Comparison of ENCODE assay signal across 10 cellular contexts in the genomic region with DNA sequence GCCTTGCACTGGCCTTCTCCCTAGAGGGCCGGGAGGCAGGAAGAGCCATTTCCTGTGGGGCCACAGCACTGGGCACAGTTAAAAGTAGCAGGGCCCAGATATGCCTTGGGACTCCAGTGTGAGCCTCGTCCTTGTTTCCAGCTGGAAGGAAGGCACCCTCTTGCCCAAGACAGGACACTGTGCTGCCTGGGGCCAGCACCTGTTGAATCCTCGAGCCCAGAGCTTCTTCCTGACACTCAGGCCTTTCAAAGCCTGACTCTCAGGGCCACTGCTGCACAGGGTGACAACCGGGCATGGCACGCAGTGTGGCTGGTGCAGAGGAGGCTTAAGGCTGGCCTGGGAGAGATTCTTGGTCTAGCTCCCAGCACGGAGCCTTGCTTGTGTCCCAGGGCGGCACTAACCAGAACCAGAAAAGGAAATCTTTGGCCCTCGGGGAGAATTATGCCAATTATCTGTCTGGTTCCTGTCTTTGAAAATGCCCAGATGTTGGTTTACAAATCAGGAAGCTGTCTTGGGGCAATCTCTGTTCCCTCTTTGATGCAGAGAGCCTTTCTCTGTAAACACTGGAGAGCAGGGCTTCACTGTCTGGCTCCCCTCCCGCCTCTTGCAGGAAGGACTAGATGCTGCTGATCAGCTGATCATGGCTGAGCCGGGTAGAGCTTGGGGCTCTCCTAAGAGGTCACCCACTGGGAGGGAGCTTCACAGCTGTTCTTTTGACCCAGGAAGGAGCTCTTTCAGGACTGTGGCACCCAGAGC. TPM values are rescaled to one million over a fixed set of nuclear protein-coding genes. Genes with fewer than 3 reads are reported as not detected.
A peak's percentile ranks its signal among the peaks of the same experiment; 100 is the strongest.
DNase-seq lines count a peak whose midpoint lies in the region; ATAC-seq and TF ChIP-seq lines count a peak whose summit lies in the region.
"Had no signal": no experiment of that assay in that cellular context is flagged by ENCODE, and none has a peak within 500 bp of the region (broad histone marks: within the 10 kb centered on the region; RNA-seq: fewer than 3 reads in every experiment).

No MANE protein-coding gene starts in this region.

- no peaks in the 10 kb centered on the region for H3K27me3 Mint-ChIP-seq in activated naive CD8-positive, alpha-beta T cell treated with anti-CD3 and anti-CD28 coated beads, Interleukin-2, amount 10 ng/mL, durations not matched to agents 7 days and 5 days
- no peaks in the 10 kb centered on the region for H3K27me3 Mint-ChIP-seq in activated naive CD8-positive, alpha-beta T cell treated with anti-CD3 and anti-CD28 coated beads, Interleukin-2, amount 50 U/mL, for 24 hours
- H3K27me3 Mint-ChIP-seq: CD8-positive, alpha-beta memory T cell had no signal

- H3K36me3 ChIP-seq in mucosa of descending colon (ENCODE audit: low read depth) (no peaks in the 10 kb centered on the region), vagina (no peaks in the 10 kb centered on the region), HAP-1 (replicated peaks) (no peaks in the 10 kb centered on the region)

- POLR2A ChIA-PET in activated naive CD8-positive, alpha-beta T cell treated with anti-CD3 and anti-CD28 coated beads, Interleukin-2, amount 10 ng/mL, durations not matched to agents 7 days and 5 days (lab: Charles Lee): no interaction called here

- peak overlapping the region; percentile 73 for H3K27ac Mint-ChIP-seq in activated naive CD8-positive, alpha-beta T cell treated with anti-CD3 and anti-CD28 coated beads, Interleukin-2, amount 10 ng/mL, durations not matched to agents 7 days and 5 days
- H3K27ac Mint-ChIP-seq in activated naive CD8-positive, alpha-beta T cell treated with anti-CD3 and anti-CD28 coated beads, Interleukin-2, amount 50 U/mL, for 24 hours: no peak overlapping the region

- DNase-seq in activated naive CD8-positive, alpha-beta T cell treated with anti-CD3 and anti-CD28 coated beads, Interleukin-2, amount 10 ng/mL, durations not matched to agents 7 days and 5 days: no peak
- DNase-seq in activated naive CD8-positive, alpha-beta T cell treated with anti-CD3 and anti-CD28 coated beads, Interleukin-2, amount 50 U/mL, for 24 hours: no peak
- no peak for DNase-seq in coronary artery (ENCODE audit: low spot score)
- peak in 1 of 3 donors; percentile 60 for DNase-seq in mucosa of descending colon
- no peak for DNase-seq in vagina (ENCODE audit: extremely low spot score in 2 of 2)
- no peak for DNase-seq in HAP-1 (ENCODE audit: low spot score in 2 of 2)
- DNase-seq: activated CD4-positive, alpha-beta T cell treated with anti-CD3 and anti-CD28 coated beads for 48 hours; CD8-positive, alpha-beta memory T cell had no signal

- in situ Hi-C loops in HAP-1 (cut with MboI; ENCODE audit: low sequenced_read_pairs): no loop called here

- H3K9me3 Mint-ChIP-seq in activated naive CD8-positive, alpha-beta T cell treated with anti-CD3 and anti-CD28 coated beads, Interleukin-2, amount 10 ng/mL, durations not matched to agents 7 days and 5 days: peaks cover 1% of the 10 kb centered on the region
- H3K9me3 Mint-ChIP-seq in activated naive CD8-positive, alpha-beta T cell treated with anti-CD3 and anti-CD28 coated beads, Interleukin-2, amount 50 U/mL, for 24 hours: peaks cover 6% of the 10 kb centered on the region
- H3K9me3 Mint-ChIP-seq: CD8-positive, alpha-beta memory T cell had no signal

- no peak for TF ChIP-seq POLR2A in vagina (IDR thresholded peaks at IDR 0.05)

- intact Hi-C loops in mucosa of descending colon (cut with DNase I, micrococcal nuclease) (no loop called here), vagina (cut with DNase I) (no loop called here)

- H3K4me1 Mint-ChIP-seq in activated naive CD8-positive, alpha-beta T cell treated with anti-CD3 and anti-CD28 coated beads, Interleukin-2, amount 10 ng/mL, durations not matched to agents 7 days and 5 days: peaks cover 34% of the 10 kb centered on the region
- peaks cover 55% of the 10 kb centered on the region for H3K4me1 Mint-ChIP-seq in activated naive CD8-positive, alpha-beta T cell treated with anti-CD3 and anti-CD28 coated beads, Interleukin-2, amount 50 U/mL, for 24 hours

- ATAC-seq in activated naive CD8-positive, alpha-beta T cell treated with anti-CD3 and anti-CD28 coated beads, Interleukin-2, amount 10 ng/mL, durations not matched to agents 7 days and 5 days (ENCODE audit: low read depth): no peak
- ATAC-seq in activated naive CD8-positive, alpha-beta T cell treated with anti-CD3 and anti-CD28 coated beads, Interleukin-2, amount 50 U/mL, for 24 hours: no peak
- peak; percentile 3 for ATAC-seq in mucosa of descending colon
- ATAC-seq in GM18517 (IDR thresholded peaks at IDR 0.05; ENCODE audit: unreplicated experiment): no peak
- no peak for ATAC-seq in GM21390 (IDR thresholded peaks at IDR 0.05; ENCODE audit: unreplicated experiment)

- no peak overlapping the region for H3K4me3 Mint-ChIP-seq in activated naive CD8-positive, alpha-beta T cell treated with anti-CD3 and anti-CD28 coated beads, Interleukin-2, amount 10 ng/mL, durations not matched to agents 7 days and 5 days
- no peak overlapping the region for H3K4me3 Mint-ChIP-seq in activated naive CD8-positive, alpha-beta T cell treated with anti-CD3 and anti-CD28 coated beads, Interleukin-2, amount 50 U/mL, for 24 hours

- H3K27me3 ChIP-seq in vagina (no peaks in the 10 kb centered on the region), HAP-1 (ENCODE audit: low read depth) (no peaks in the 10 kb centered on the region)

- H3K4me3 ChIP-seq in coronary artery (no peak overlapping the region), mucosa of descending colon (no peak overlapping the region), vagina (no peak overlapping the region), HAP-1 (no peak overlapping the region)

- H3K4me1 ChIP-seq in mucosa of descending colon (ENCODE audit: low read depth) (peaks cover 17% of the 10 kb centered on the region), vagina (peaks cover 61% of the 10 kb centered on the region), HAP-1 (no peaks in the 10 kb centered on the region)

- H3K9me3 ChIP-seq in mucosa of descending colon: no peaks in the 10 kb centered on the region
- H3K9me3 ChIP-seq in vagina: no peaks in the 10 kb centered on the region
- no peaks in the 10 kb centered on the region for H3K9me3 ChIP-seq in HAP-1

- H3K27ac ChIP-seq in coronary artery: peak overlapping the region; percentile 79 to 88
- peak overlapping the region; percentile 73 for H3K27ac ChIP-seq in vagina

- peaks cover 4% of the 10 kb centered on the region for H3K36me3 Mint-ChIP-seq in activated naive CD8-positive, alpha-beta T cell treated with anti-CD3 and anti-CD28 coated beads, Interleukin-2, amount 10 ng/mL, durations not matched to agents 7 days and 5 days
- H3K36me3 Mint-ChIP-seq in activated naive CD8-positive, alpha-beta T cell treated with anti-CD3 and anti-CD28 coated beads, Interleukin-2, amount 50 U/mL, for 24 hours (ENCODE audit: low read depth): peaks cover 5% of the 10 kb centered on the region

- TF ChIP-seq CTCF in coronary artery (IDR thresholded peaks at IDR 0.05) (no peak), mucosa of descending colon (IDR thresholded peaks at IDR 0.05) (no peak), vagina (IDR thresholded peaks at IDR 0.05) (no peak)

RNA-seq across cellular contexts. Expression of gene LDHD, which starts 11.1 kb away (rescaled TPM):
- not detected for total RNA-seq in activated naive CD8-positive, alpha-beta T cell treated with anti-CD3 and anti-CD28 coated beads, Interleukin-2, amount 10 ng/mL, durations not matched to agents 7 days and 5 days
- total RNA-seq in mucosa of descending colon (100 to 1,000 TPM in 1 of 3 donors, 10 to 100 TPM in 2; 52.6 to 132 (median 67.2) TPM), vagina (10.1 TPM)
- total RNA-seq: CD8-positive, alpha-beta memory T cell had no signal

RNA-seq across cellular contexts. Expression of gene ZFP1, which starts 42.8 kb away (rescaled TPM):
- total RNA-seq in activated naive CD8-positive, alpha-beta T cell treated with anti-CD3 and anti-CD28 coated beads, Interleukin-2, amount 10 ng/mL, durations not matched to agents 7 days and 5 days: 10 to 100 TPM; 16.2 to 16.3 TPM
- total RNA-seq in mucosa of descending colon (10 to 100 TPM in 1 of 3 donors, 1 to 10 TPM in 2; 5.6 to 17.0 (median 6.9) TPM), vagina (11.3 TPM)

Comparison
In these comparisons a context has a peak if more than half of its experiments do, and no peak if none do; other contexts are left out.
1. RNA of gene LDHD, which starts 11.1 kb away (total RNA-seq): 52.6 to 132 TPM in mucosa of descending colon and 10.1 TPM in vagina (single experiment); not detected in activated naive CD8-positive, alpha-beta T cell treated with anti-CD3 and anti-CD28 coated beads, Interleukin-2, amount 10 ng/mL, durations not matched to agents 7 days and 5 days; every median in the first group is over 10 times any median in the second.